22 cellular contexts compared by ENCODE assay signal in the genomic region with DNA sequence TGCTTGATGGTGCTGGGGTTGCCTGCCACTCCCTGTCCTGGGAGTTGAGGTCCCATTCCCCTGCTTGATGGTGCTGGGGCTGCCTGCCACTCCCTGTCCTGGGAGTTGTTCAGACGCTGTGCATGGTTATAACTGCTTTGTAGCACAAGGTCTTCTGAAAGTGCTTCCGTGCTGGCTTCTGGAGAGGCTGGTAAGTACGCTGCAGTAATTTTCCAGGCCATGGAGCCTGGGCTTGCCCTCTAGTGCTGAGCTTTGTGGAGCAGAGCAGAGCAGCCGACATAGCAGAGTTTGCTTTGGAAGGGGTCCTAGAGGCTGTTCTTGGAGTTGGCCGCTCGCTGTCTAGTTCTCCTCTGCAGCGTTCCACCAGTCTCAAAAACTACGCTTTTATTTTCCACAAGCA. TPM values are rescaled to one million over a fixed set of nuclear protein-coding genes. Genes with fewer than 3 reads are reported as not detected.
DNase-seq lines count a peak whose midpoint lies in the region; ATAC-seq and TF ChIP-seq lines count a peak whose summit lies in the region.
"Had no signal": no experiment of that assay in that cellular context is flagged by ENCODE, and none has a peak within 500 bp of the region (broad histone marks: within the 10 kb centered on the region; RNA-seq: fewer than 3 reads in every experiment).

No MANE protein-coding gene starts in this region.

- no peaks in the 10 kb centered on the region for H3K79me1 ChIP-seq in mesenchymal stem cell (replicated peaks; ENCODE audit: low read length, poor library complexity, severe bottlenecking)

- CTCF ChIA-PET in T-cell (lab: Charles Lee): no interaction called here

- TF ChIP-seq POLR2A in prostate gland (IDR thresholded peaks at IDR 0.05): no peak

- H2BK12ac ChIP-seq in mesenchymal stem cell (ENCODE audit: low read length in 2 of 2): no peak overlapping the region

- no peak overlapping the region for H3K23ac ChIP-seq in mesenchymal stem cell (ENCODE audit: low read length in 2 of 2)

- peak; percentile 42 for ATAC-seq in Right ventricle myocardium inferior
- peak; percentile 57 to 59 for ATAC-seq in right cardiac atrium
- ATAC-seq in aorta (ENCODE audit: low FRiP score): peak; percentile 80
- no peak for ATAC-seq in T-cell (replicated peaks in 1 of 4)
- ATAC-seq: esophagus mucosa; gastroesophageal sphincter; HCT116; K562; PC-3; stimulated activated memory B cell treated with anti-CD40 and anti-IgM and Interleukin-4, amounts not matched to agents 10 μg/mL and 1 μg/mL and 100 μg/mL, for 72 hours had no signal

- no peak overlapping the region for H3K14ac ChIP-seq in mesenchymal stem cell (ENCODE audit: low read length in 2 of 2)

- H3K9ac ChIP-seq in mesenchymal stem cell (ENCODE audit: low read length): no peak overlapping the region

- peaks cover 1 to 15% of the 10 kb centered on the region in 2 donors for H3K27me3 Mint-ChIP-seq in T-cell

- H2AFZ ChIP-seq in mesenchymal stem cell (ENCODE audit: low read depth, low read length): no peak overlapping the region

- intact Hi-C loops in Right ventricle myocardium inferior (cut with DNase I) (no loop called here), cardiac septum (cut with DNase I) (no loop called here), right cardiac atrium (cut with DNase I) (no loop called here), prostate gland (cut with DNase I) (no loop called here), aorta (cut with DNase I) (loop anchor here in 1 of 2 donors (2.0 kb wide), 1 partner anchor 15 kb away; no protein-coding TSS in a partner anchor)

- H3K36me3 Mint-ChIP-seq in T-cell: no peaks in the 10 kb centered on the region
- H3K36me3 Mint-ChIP-seq: activated naive CD4-positive, alpha-beta T cell treated with anti-CD3 and anti-CD28 coated beads, Interleukin-2, amount 50 U/mL, for 24 hours; mesothelial cell of epicardium; stimulated activated memory B cell treated with anti-CD40 and anti-IgM and Interleukin-4, amounts not matched to agents 10 μg/mL and 1 μg/mL and 100 μg/mL, for 72 hours had no signal

- H3K4me1 Mint-ChIP-seq in T-cell: peaks cover 3 to 14% (median 9%) of the 10 kb centered on the region in 3 donors

- H3K36me3 ChIP-seq in prostate gland (no peaks in the 10 kb centered on the region), aorta (ENCODE audit: control insufficient read depth in 1 of 2, insufficient read depth in 2 of 2, low read length in 1 of 2) (no peaks in the 10 kb centered on the region), mesenchymal stem cell (ENCODE audit: control insufficient read depth in 1 of 2, insufficient read depth in 2 of 2, low read depth in 1 of 2, low read length in 2 of 2) (no peaks in the 10 kb centered on the region)
- H3K36me3 ChIP-seq: gastroesophageal sphincter, tibial nerve had no signal

- no peak overlapping the region for H3K27ac Mint-ChIP-seq in T-cell
- H3K27ac Mint-ChIP-seq: activated naive CD4-positive, alpha-beta T cell treated with anti-CD3 and anti-CD28 coated beads, Interleukin-2, amount 50 U/mL, for 24 hours; mesothelial cell of epicardium; stimulated activated memory B cell treated with anti-CD40 and anti-IgM and Interleukin-4, amounts not matched to agents 10 μg/mL and 1 μg/mL and 100 μg/mL, for 72 hours had no signal

- H2BK15ac ChIP-seq in mesenchymal stem cell (ENCODE audit: low read depth, poor library complexity, severe bottlenecking): no peak overlapping the region

- H4K91ac ChIP-seq in mesenchymal stem cell (ENCODE audit: low read length): no peak overlapping the region

- no peak overlapping the region for H2BK5ac ChIP-seq in mesenchymal stem cell (ENCODE audit: low read depth, low read length, poor library complexity, severe bottlenecking)

- 37% methylated on average over 8 of the region's 8 CpGs for WGBS in right cardiac atrium
- WGBS in prostate gland: 32% methylated on average over 8 of the region's 8 CpGs
- WGBS in aorta, 2 donors: 4 to 9% methylated on average over 8 of the region's 8 CpGs
- WGBS in mesenchymal stem cell: 82% methylated on average over 7 of the region's 8 CpGs

- H3K4me1 ChIP-seq in right cardiac atrium (ENCODE audit: control insufficient read depth, insufficient read depth, low read length) (peaks cover 2% of the 10 kb centered on the region), prostate gland (replicated peaks) (no peaks in the 10 kb centered on the region), aorta (ENCODE audit: control insufficient read depth in 1 of 2, insufficient read depth in 2 of 2, low read length in 2 of 2) (no peaks in the 10 kb centered on the region), mesenchymal stem cell (ENCODE audit: control insufficient read depth, insufficient read depth, low read depth, low read length) (no peaks in the 10 kb centered on the region)

- no peaks in the 10 kb centered on the region for H3K9me3 ChIP-seq in right cardiac atrium (ENCODE audit: control insufficient read depth, low read length)
- no peaks in the 10 kb centered on the region for H3K9me3 ChIP-seq in prostate gland
- no peaks in the 10 kb centered on the region for H3K9me3 ChIP-seq in aorta (ENCODE audit: control insufficient read depth, low read length)
- no peaks in the 10 kb centered on the region for H3K9me3 ChIP-seq in mesenchymal stem cell (ENCODE audit: control insufficient read depth, low read length)
- H3K9me3 ChIP-seq: gastroesophageal sphincter, tibial nerve had no signal

- H4K8ac ChIP-seq in mesenchymal stem cell (ENCODE audit: low read length): no peak overlapping the region

- TF ChIP-seq CTCF in prostate gland (IDR thresholded peaks at IDR 0.05): no peak

- DNase-seq in Right ventricle myocardium inferior (ENCODE audit: missing footprints): no peak
- no peak for DNase-seq in cardiac septum (ENCODE audit: low spot score)
- peak in 2 of 3 donors; percentile 24 to 62 for DNase-seq in right cardiac atrium
- peak; percentile 33 for DNase-seq in prostate gland (ENCODE audit: low spot score)
- peak; percentile 70 to 79 for DNase-seq in aorta
- no peak for DNase-seq in mesenchymal stem cell
- no peak for DNase-seq in T-cell
- no peak for DNase-seq in NCI-H226
- DNase-seq: DMS79 treated with DMSO at 0.1 percent for 48 hours; effector memory CD4-positive, alpha-beta T cell; NCI-H146; PC-3; SHP77 treated with DMSO at 0.1 percent for 48 hours; SW 1271 had no signal

- no peak overlapping the region for H3K4me2 ChIP-seq in mesenchymal stem cell (ENCODE audit: low read length, poor library complexity, severe bottlenecking)

- H3K27me3 ChIP-seq in right cardiac atrium (ENCODE audit: control insufficient read depth, insufficient read depth) (no peaks in the 10 kb centered on the region), prostate gland (replicated peaks; ENCODE audit: insufficient read depth) (no peaks in the 10 kb centered on the region), aorta (ENCODE audit: control insufficient read depth in 1 of 2, insufficient read depth in 2 of 2, low read length in 1 of 2) (no peaks in the 10 kb centered on the region), mesenchymal stem cell (ENCODE audit: control insufficient read depth in 1 of 2, insufficient read depth in 1 of 2, low read length in 2 of 2) (peaks cover 21 to 82% of the 10 kb centered on the region in 2 experiments)

- H3K9me3 Mint-ChIP-seq in T-cell: no peaks in the 10 kb centered on the region
- H3K9me3 Mint-ChIP-seq: activated naive CD4-positive, alpha-beta T cell treated with anti-CD3 and anti-CD28 coated beads, Interleukin-2, amount 50 U/mL, for 24 hours; mesothelial cell of epicardium; stimulated activated memory B cell treated with anti-CD40 and anti-IgM and Interleukin-4, amounts not matched to agents 10 μg/mL and 1 μg/mL and 100 μg/mL, for 72 hours had no signal

- H3K27ac ChIP-seq in right cardiac atrium (ENCODE audit: low read length) (peak overlapping the region; percentile 80), prostate gland (no peak overlapping the region), aorta (ENCODE audit: low read depth in 1 of 2, low read length in 2 of 2) (peak overlapping the region; percentile 28 to 36), mesenchymal stem cell (ENCODE audit: low read length, poor library complexity, severe bottlenecking) (no peak overlapping the region)
- H3K27ac ChIP-seq: gastroesophageal sphincter, tibial nerve had no signal

- no peak overlapping the region for H2BK120ac ChIP-seq in mesenchymal stem cell (ENCODE audit: low read depth, low read length)

- H3K4ac ChIP-seq in mesenchymal stem cell (ENCODE audit: low read depth in 1 of 2, low read length in 2 of 2): no peak overlapping the region

- POLR2A ChIA-PET in T-cell (lab: Charles Lee): no interaction called here

- no peak overlapping the region for H3K4me3 ChIP-seq in right cardiac atrium (ENCODE audit: low read length)
- H3K4me3 ChIP-seq in prostate gland: no peak overlapping the region
- H3K4me3 ChIP-seq in aorta (ENCODE audit: low read length in 2 of 2): no peak overlapping the region
- no peak overlapping the region for H3K4me3 ChIP-seq in mesenchymal stem cell (ENCODE audit: insufficient read depth in 1 of 2, low read depth in 1 of 2, low read length in 2 of 2)
- H3K4me3 ChIP-seq: gastroesophageal sphincter, K562, tibial nerve had no signal

- no peak overlapping the region for H3K4me3 Mint-ChIP-seq in T-cell
- H3K4me3 Mint-ChIP-seq: activated naive CD4-positive, alpha-beta T cell treated with anti-CD3 and anti-CD28 coated beads, Interleukin-2, amount 50 U/mL, for 24 hours; mesothelial cell of epicardium; stimulated activated memory B cell treated with anti-CD40 and anti-IgM and Interleukin-4, amounts not matched to agents 10 μg/mL and 1 μg/mL and 100 μg/mL, for 72 hours had no signal

- no peak overlapping the region for H3K18ac ChIP-seq in mesenchymal stem cell (ENCODE audit: low read depth in 1 of 2, low read length in 2 of 2)

- H2AK5ac ChIP-seq in mesenchymal stem cell (ENCODE audit: low read length, severe bottlenecking): no peak overlapping the region

RNA-seq across cellular contexts. Expression of a gene that starts 6.3 kb away (rescaled TPM):
- total RNA-seq in Right ventricle myocardium inferior (36.6 TPM), cardiac septum (65.3 TPM), right cardiac atrium (10 to 100 TPM; 22.7 to 50.2 (median 39.4) TPM), prostate gland (10 to 100 TPM in 1 of 2 donors, 1 to 10 TPM in 1; 7.1 to 16.3 TPM), aorta (10 to 100 TPM; 17.4 to 29.9 TPM), T-cell (1 to 10 TPM in 4 of 5 donors, under 1 TPM in 1; 0.70 to 3.8 (median 2.0) TPM)
- polyA plus RNA-seq in right cardiac atrium (27.5 TPM), aorta (10 to 100 TPM; 10.3 to 20.3 TPM)
- polyA plus RNA-seq in mesenchymal stem cell (2013, experiment 1 of 2): 3.1 TPM
- 3.2 TPM for polyA plus RNA-seq in mesenchymal stem cell (2013, experiment 2 of 2)

Comparison
In these comparisons a context has a peak if more than half of its experiments do, and no peak if none do; other contexts are left out.
1. DNase-seq: peak in right cardiac atrium (2 of 3), prostate gland (single experiment) and aorta (2 of 2); none in Right ventricle myocardium inferior (single experiment), cardiac septum (single experiment), mesenchymal stem cell (single experiment), T-cell (0 of 34) and NCI-H226 (single experiment).
2. ATAC-seq: peak in Right ventricle myocardium inferior (single experiment), right cardiac atrium (2 of 2) and aorta (single experiment); none in T-cell (0 of 4).
3. H3K27ac ChIP-seq: peak in right cardiac atrium (single experiment) and aorta (2 of 2); none in prostate gland (0 of 2) and mesenchymal stem cell (single experiment).